ENCODE assay signal across 12 cellular contexts in genomic region chr12:95118138-95118787, GRCh38. TPM values are rescaled to one million over a fixed set of nuclear protein-coding genes. Genes with fewer than 3 reads are reported as not detected.
DNase-seq lines count a peak whose midpoint lies in the region; ATAC-seq and TF ChIP-seq lines count a peak whose summit lies in the region.
"Had no signal": no experiment of that assay in that cellular context is flagged by ENCODE, and none has a peak within 500 bp of the region (broad histone marks: within the 10 kb centered on the region; RNA-seq: fewer than 3 reads in every experiment).

No MANE protein-coding gene starts in this region.

- no peaks in the 10 kb centered on the region for H3K4me1 Mint-ChIP-seq in activated T-cell treated with anti-CD3 and anti-CD28 coated beads, Interleukin-2, amount 50 U/mL, for 4 hours (ENCODE audit: low read depth)
- H3K4me1 Mint-ChIP-seq: nephron progenitor cell had no signal

- H3K27me3 ChIP-seq in MG63 (no peaks in the 10 kb centered on the region), prostate gland (replicated peaks; ENCODE audit: insufficient read depth) (no peaks in the 10 kb centered on the region)

- peaks cover 3% of the 10 kb centered on the region for H3K4me1 ChIP-seq in prostate gland (replicated peaks)

- H3K9me3 Mint-ChIP-seq in activated T-cell treated with anti-CD3 and anti-CD28 coated beads, Interleukin-2, amount 50 U/mL, for 4 hours = no peaks in the 10 kb centered on the region
- H3K9me3 Mint-ChIP-seq: activated naive CD4-positive, alpha-beta T cell treated with anti-CD3 and anti-CD28 coated beads, Interleukin-2, amount 10 ng/mL, durations not matched to agents 7 days and 5 days; CD14-positive monocyte; nephron progenitor cell had no signal

- no peaks in the 10 kb centered on the region for H3K36me3 Mint-ChIP-seq in activated T-cell treated with anti-CD3 and anti-CD28 coated beads, Interleukin-2, amount 50 U/mL, for 4 hours (ENCODE audit: insufficient read depth)
- H3K36me3 Mint-ChIP-seq: activated naive CD4-positive, alpha-beta T cell treated with anti-CD3 and anti-CD28 coated beads, Interleukin-2, amount 10 ng/mL, durations not matched to agents 7 days and 5 days had no signal

- no peak for TF ChIP-seq CTCF in prostate gland (IDR thresholded peaks at IDR 0.05)

- ATAC-seq in GM21390 (IDR thresholded peaks at IDR 0.05; ENCODE audit: unreplicated experiment) = no peak
- ATAC-seq in activated T-cell treated with anti-CD3 and anti-CD28 coated beads, Interleukin-2, amount 50 U/mL, for 4 hours = no peak

- no peak overlapping the region for H3K27ac ChIP-seq in prostate gland

- H3K4me3 ChIP-seq in MG63 (no peak overlapping the region), prostate gland (no peak overlapping the region)
- H3K4me3 ChIP-seq: GM12878 had no signal

- no peak for TF ChIP-seq POLR2A in prostate gland (IDR thresholded peaks at IDR 0.05)

- intact Hi-C loops in prostate gland (cut with DNase I) = loop anchor here (5.0 to 10.0 kb wide), 2 partner anchors 354 to 417 kb away; partner anchors contain the start of gene METAP2

- H3K9me3 ChIP-seq in MG63 (no peaks in the 10 kb centered on the region), prostate gland (no peaks in the 10 kb centered on the region)

- no peaks in the 10 kb centered on the region for H3K27me3 Mint-ChIP-seq in activated T-cell treated with anti-CD3 and anti-CD28 coated beads, Interleukin-2, amount 50 U/mL, for 4 hours (ENCODE audit: low read depth)
- H3K27me3 Mint-ChIP-seq: activated naive CD4-positive, alpha-beta T cell treated with anti-CD3 and anti-CD28 coated beads, Interleukin-2, amount 10 ng/mL, durations not matched to agents 7 days and 5 days had no signal

- H3K4me3 Mint-ChIP-seq in activated T-cell treated with anti-CD3 and anti-CD28 coated beads, Interleukin-2, amount 50 U/mL, for 4 hours = no peak overlapping the region
- H3K4me3 Mint-ChIP-seq: activated naive CD4-positive, alpha-beta T cell treated with anti-CD3 and anti-CD28 coated beads, Interleukin-2, amount 10 ng/mL, durations not matched to agents 7 days and 5 days; CD14-positive monocyte; nephron progenitor cell had no signal

- DNase-seq in AG08395 (ENCODE audit: low spot score) (peak; percentile 82), MG63 (peak; percentile 79), dermis microvascular lymphatic vessel endothelial cell (ENCODE audit: low read depth in 2 of 2) (peak; percentile 58 to 92), lung microvascular endothelial cell (ENCODE audit: low read depth in 2 of 2) (peak; percentile 68 to 96), prostate gland (ENCODE audit: low spot score) (no peak), NCI-H2107 (lab: John Stamatoyannopoulos, UW) (no peak)
- no peak for DNase-seq in activated T-cell treated with anti-CD3 and anti-CD28 coated beads, Interleukin-2, amount 50 U/mL, for 4 hours
- DNase-seq: activated naive CD4-positive, alpha-beta T cell treated with anti-CD3 and anti-CD28 coated beads, Interleukin-2, amount 10 ng/mL, durations not matched to agents 7 days and 5 days; nephron progenitor cell had no signal

- H3K36me3 ChIP-seq in MG63 (0 out of 2 replicates have a peak, but pooled peaks cover 2% of the 10 kb centered on the region), prostate gland (no peaks in the 10 kb centered on the region)

- WGBS in prostate gland = 53% methylated on average over 4 of the region's 4 CpGs

RNA-seq across cellular contexts. Expression of gene NR2C1, which starts 44.8 kb away (rescaled TPM):
- 7.6 and 15.7 TPM in 2 replicates for total RNA-seq in MG63 (2014; rRNA removed; shearing (Covaris generic); ENCODE audit: low replicate concordance)
- total RNA-seq in dermis microvascular lymphatic vessel endothelial cell = 13.9 and 18.3 TPM in 2 replicates
- total RNA-seq in lung microvascular endothelial cell = 10.2 and 17.1 TPM in 2 replicates
- 10 to 100 TPM; 18.7 to 54.0 TPM for total RNA-seq in prostate gland
- total RNA-seq in activated T-cell treated with anti-CD3 and anti-CD28 coated beads, Interleukin-2, amount 50 U/mL, for 4 hours = 10 to 100 TPM; 13.4 to 16.5 (median 14.1) TPM

Comparison
In these comparisons a context has a peak if more than half of its experiments do, and no peak if none do; other contexts are left out.
1. DNase-seq: peak in AG08395 (single experiment), MG63 (single experiment), dermis microvascular lymphatic vessel endothelial cell (2 of 2) and lung microvascular endothelial cell (2 of 2); none in prostate gland (single experiment), NCI-H2107 (single experiment) and activated T-cell treated with anti-CD3 and anti-CD28 coated beads, Interleukin-2, amount 50 U/mL, for 4 hours (single experiment).